10 cellular contexts compared by ENCODE assay signal in the genomic region with DNA sequence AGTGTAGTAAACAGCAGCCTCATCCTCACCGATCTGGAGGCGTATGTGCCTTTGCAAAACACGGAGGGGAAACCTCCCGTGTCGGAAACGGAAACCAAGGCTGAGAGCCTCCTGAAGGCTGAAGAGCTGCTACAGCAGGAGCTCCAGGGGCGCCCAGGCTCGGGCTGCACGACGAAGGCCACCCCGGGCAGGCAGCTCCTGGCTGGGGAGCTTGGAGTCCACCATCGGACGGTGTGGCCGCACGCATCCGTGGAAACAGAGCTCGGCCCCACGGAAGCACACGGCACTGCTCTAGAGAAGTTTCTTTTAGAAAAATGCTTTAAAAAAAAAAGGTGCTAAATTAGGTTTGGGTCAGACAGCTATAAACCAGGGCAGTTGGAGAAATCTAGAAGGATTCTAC.
"Had no signal": no experiment of that assay in that cellular context is flagged by ENCODE, and none has a peak within 500 bp of the region (broad histone marks: within the 10 kb centered on the region; RNA-seq: fewer than 3 reads in every experiment).

No MANE protein-coding gene starts in this region.

- H3K4me3 ChIP-seq: ascending aorta, heart left ventricle, left lung, tibial nerve had no signal

- H3K9ac ChIP-seq: SK-N-SH had no signal

- H3K4me3 Mint-ChIP-seq: activated B cell treated with CpG ODN at 0.5 μM for 24 hours; activated CD4-positive, alpha-beta T cell treated with anti-CD3 and anti-CD28 coated beads, Interleukin-2, amount 10 ng/mL, durations not matched to agents 7 days and 5 days had no signal

- FAIRE-seq: colon, small intestine had no signal

- H3K27ac Mint-ChIP-seq: activated B cell treated with CpG ODN at 0.5 μM for 24 hours; activated CD4-positive, alpha-beta T cell treated with anti-CD3 and anti-CD28 coated beads, Interleukin-2, amount 10 ng/mL, durations not matched to agents 7 days and 5 days had no signal

- H3K9me3 Mint-ChIP-seq: activated B cell treated with CpG ODN at 0.5 μM for 24 hours; activated CD4-positive, alpha-beta T cell treated with anti-CD3 and anti-CD28 coated beads, Interleukin-2, amount 10 ng/mL, durations not matched to agents 7 days and 5 days had no signal

- H3K27me3 ChIP-seq: ascending aorta, heart left ventricle, left lung, neutrophil, tibial nerve had no signal

- H3K27me3 Mint-ChIP-seq: activated B cell treated with CpG ODN at 0.5 μM for 24 hours; activated CD4-positive, alpha-beta T cell treated with anti-CD3 and anti-CD28 coated beads, Interleukin-2, amount 10 ng/mL, durations not matched to agents 7 days and 5 days had no signal

- H3K4me1 ChIP-seq: ascending aorta had no signal

- H3K4me2 ChIP-seq: SK-N-SH had no signal

- H3K27ac ChIP-seq: ascending aorta, heart left ventricle, left lung, neutrophil, tibial nerve had no signal

- H3K9me3 ChIP-seq: ascending aorta, heart left ventricle, left lung, neutrophil, SK-N-SH, tibial nerve had no signal
